In the genomic region with DNA sequence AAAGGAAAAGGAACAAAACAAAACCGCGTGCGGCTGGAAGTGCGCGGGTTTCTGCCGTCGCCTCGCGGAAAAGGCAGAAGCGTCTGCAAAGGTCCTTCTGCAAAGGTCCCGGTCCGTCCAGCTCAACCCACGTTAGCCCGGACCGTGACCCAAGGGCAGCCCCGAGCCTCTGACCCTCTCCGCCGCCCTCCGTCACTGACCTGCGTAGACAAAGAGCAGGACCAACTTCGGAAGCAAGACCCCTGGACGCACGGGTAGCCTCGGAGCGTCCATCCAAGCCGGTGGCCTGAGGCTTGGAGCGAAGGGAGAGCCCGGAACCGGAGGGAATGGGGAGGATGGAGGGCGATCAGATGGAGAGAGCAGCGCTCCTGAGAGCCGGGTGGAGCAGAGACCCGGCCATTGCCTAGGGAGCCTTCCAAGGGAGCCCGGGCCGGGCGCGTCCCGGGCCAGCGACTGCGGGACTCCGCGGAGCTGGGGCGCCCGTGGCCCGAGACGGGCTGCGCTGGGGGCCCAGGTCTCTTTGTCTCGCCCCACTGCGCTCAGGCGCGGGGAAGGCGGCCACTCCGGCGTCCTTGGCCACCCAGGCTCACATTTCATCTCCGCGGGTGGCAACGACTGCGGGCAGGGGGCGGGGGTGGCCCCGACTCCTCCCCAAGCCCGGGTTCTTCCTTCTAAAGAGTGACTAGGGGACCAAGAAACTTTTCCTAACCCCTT, we compare ENCODE assay signal across 9 cellular contexts. TPM values are rescaled to one million over a fixed set of nuclear protein-coding genes. Genes with fewer than 3 reads are reported as not detected.
A peak's percentile ranks its signal among the peaks of the same experiment; 100 is the strongest.
DNase-seq lines count a peak whose midpoint lies in the region; ATAC-seq lines count a peak whose summit lies in the region.
"Had no signal": no experiment of that assay in that cellular context is flagged by ENCODE, and none has a peak within 500 bp of the region (broad histone marks: within the 10 kb centered on the region; RNA-seq: fewer than 3 reads in every experiment).

A gene (minus strand): TSS at position 619 of the 714 bp plus-strand sequence. CDS start 346 bp downstream, at position 273.

- ATAC-seq in GM18861 (IDR thresholded peaks at IDR 0.05; ENCODE audit: unreplicated experiment) (no peak), GM18868 (IDR thresholded peaks at IDR 0.05; ENCODE audit: unreplicated experiment) (no peak)

- peak within 1 kb of the TSS; percentile 66 for H3K4me2 ChIP-seq in GM23248 (ENCODE audit: unreplicated experiment)

- H4K20me1 ChIP-seq in GM23248 (ENCODE audit: insufficient read depth), result no peaks in the 10 kb centered on the region

- no peaks in the 10 kb centered on the region for H3K4me1 ChIP-seq in GM23248 (ENCODE audit: insufficient read depth)
- H3K4me1 ChIP-seq in rectal smooth muscle tissue (ENCODE audit: control insufficient read depth, insufficient read depth, low read length), result no peaks in the 10 kb centered on the region

- no peaks in the 10 kb centered on the region for H3F3A ChIP-seq in GM23248 (ENCODE audit: insufficient read depth)

- no peak within 1 kb of the TSS for H3K9ac ChIP-seq in GM23248
- no peak within 1 kb of the TSS for H3K9ac ChIP-seq in rectal smooth muscle tissue (ENCODE audit: low read length)

- 3 to 4% methylated on average over 58 to 61 of the region's 61 CpGs for WGBS in GM23248 (ENCODE audit: low coverage in 1 of 2, low lambda C conversion rate in 2 of 2, missing lambda C conversion rate in 2 of 2), 2 experiments

- H3K27ac ChIP-seq in GM23248 (no peak within 1 kb of the TSS), rectal smooth muscle tissue (ENCODE audit: low read depth, low read length) (no peak within 1 kb of the TSS)
- H3K27ac ChIP-seq: VCaP had no signal

- no peaks in the 10 kb centered on the region for H3K9me3 ChIP-seq in GM23248 (ENCODE audit: low read depth)

- DNase-seq in GM23248 (peak; percentile 23), astrocyte of the hippocampus (ENCODE audit: low read depth, low spot score) (peak; percentile 75), SKM-1 (lab: John Stamatoyannopoulos, UW; ENCODE audit: unreplicated experiment) (no peak), NOMO-1 (lab: John Stamatoyannopoulos, UW; ENCODE audit: unreplicated experiment in 2 of 2) (no peak)

- H2AFZ ChIP-seq in GM23248, result peak within 1 kb of the TSS; percentile 71

- in situ Hi-C loops in GM23248 (cut with MboI), result no loop called here

- H3K36me3 ChIP-seq in GM23248 (ENCODE audit: low read depth), result no peaks in the 10 kb centered on the region
- no peaks in the 10 kb centered on the region for H3K36me3 ChIP-seq in rectal smooth muscle tissue (ENCODE audit: control insufficient read depth, insufficient read depth, low read length)

- H3K79me2 ChIP-seq in GM23248 (ENCODE audit: insufficient read depth), result no peaks in the 10 kb centered on the region

- peaks cover 34% of the 10 kb centered on the region for H3K27me3 ChIP-seq in GM23248 (replicated peaks; ENCODE audit: insufficient read depth)
- no peaks in the 10 kb centered on the region for H3K27me3 ChIP-seq in rectal smooth muscle tissue (ENCODE audit: control insufficient read depth, insufficient read depth, low read length)

- H3K4me3 ChIP-seq in GM23248 (peak within 1 kb of the TSS; percentile 57), iPS-11a (ENCODE audit: low read depth, low read length) (peak within 1 kb of the TSS; percentile 61), rectal smooth muscle tissue (ENCODE audit: low read length) (peak within 1 kb of the TSS; percentile 52)

- no peaks in the 10 kb centered on the region for H3K9me2 ChIP-seq in GM23248 (ENCODE audit: insufficient read depth)

RNA-seq across cellular contexts. Expression of the gene that starts here (rescaled TPM):
- total RNA-seq in GM23248 (2014; rRNA removed; shearing (Covaris generic)), result not detected in 2 replicates
- 0.10 and 0.19 TPM in 2 replicates for polyA plus RNA-seq in GM23248 (2016; fragmentation: Nextera tagmentation; extraction: Ambion mirVana)

Comparison
In these comparisons a context has a peak if more than half of its experiments do, and no peak if none do; other contexts are left out.
1. Peak in DNase-seq, H3K4me3 ChIP-seq and H3K4me2 ChIP-seq in GM23248; RNA of the gene not detected or under 1 TPM.